Comparison of ENCODE assay signal across 1 cellular context in genomic region chr11:2581931-2582435, GRCh38.
TF ChIP-seq lines count a peak whose summit lies in the region.

No MANE protein-coding gene starts in this region.

TF ChIP-seq in WTC11, 78 proteins besides CTCF, POLR2A, EP300 and RAD21 (continued from another document):
- TF ChIP-seq E2F4 (CRISPR knock-in tag; IDR thresholded peaks at IDR 0.05; ENCODE audit: borderline replicate concordance, low read depth): no peak
- no peak for TF ChIP-seq ELF4 (CRISPR knock-in tag; IDR thresholded peaks at IDR 0.05; ENCODE audit: low read depth)
- TF ChIP-seq PREB (CRISPR knock-in tag; IDR thresholded peaks at IDR 0.05; ENCODE audit: borderline replicate concordance): no peak
- no peak for TF ChIP-seq NR1H2 (CRISPR knock-in tag; IDR thresholded peaks at IDR 0.05)
- no peak for TF ChIP-seq HMGA2 (CRISPR knock-in tag; IDR thresholded peaks at IDR 0.05)
- TF ChIP-seq EMX1 (CRISPR knock-in tag; IDR thresholded peaks at IDR 0.05): no peak
- no peak for TF ChIP-seq PRDM15 (CRISPR knock-in tag; IDR thresholded peaks at IDR 0.05)
- no peak for TF ChIP-seq CREM (CRISPR knock-in tag; IDR thresholded peaks at IDR 0.05)
- TF ChIP-seq ZNF396 (CRISPR knock-in tag; IDR thresholded peaks at IDR 0.05; ENCODE audit: borderline replicate concordance): no peak
